In the genomic region with DNA sequence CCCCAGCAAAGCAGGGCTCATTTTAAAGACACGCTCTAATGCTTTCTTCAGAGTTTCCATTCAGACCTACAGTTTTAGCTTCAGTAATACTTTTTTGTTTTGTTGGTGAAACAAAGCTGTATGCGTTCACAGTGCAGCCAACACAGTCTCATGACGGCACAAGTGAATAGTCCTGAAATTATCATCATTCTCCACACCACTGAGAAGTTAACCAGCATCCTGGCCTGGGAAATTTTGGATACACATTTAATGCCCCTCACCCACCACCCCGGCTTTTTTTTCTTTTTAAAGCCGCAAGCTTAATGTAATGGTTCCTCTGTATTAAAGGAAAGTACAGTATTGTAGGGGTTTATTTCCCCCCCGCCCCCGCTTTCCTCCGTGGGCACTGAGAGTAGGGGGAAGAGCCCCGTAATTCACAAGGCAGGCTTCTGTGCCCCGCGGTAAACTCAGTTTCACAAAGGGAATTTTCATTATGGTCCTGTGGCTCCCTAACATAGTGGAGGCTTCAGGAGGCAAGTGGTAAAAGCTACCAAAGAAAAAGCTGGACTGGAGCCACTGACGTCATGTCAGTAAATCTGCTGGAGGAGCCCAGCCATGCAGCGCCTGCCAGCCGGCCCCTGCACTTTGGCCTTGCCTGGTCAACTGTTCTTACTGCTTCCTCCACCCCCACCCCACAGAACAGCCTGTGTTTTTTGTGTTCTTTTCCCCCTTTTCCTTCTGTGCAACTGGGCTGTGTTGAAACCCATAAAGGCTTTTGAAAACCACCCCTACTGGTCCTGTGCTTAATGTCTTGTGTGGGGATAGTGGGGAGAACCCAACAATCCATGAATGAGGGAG, we compare ENCODE assay signal across 8 cellular contexts. TPM values are rescaled to one million over a fixed set of nuclear protein-coding genes. Genes with fewer than 3 reads are reported as not detected.
A peak's percentile ranks its signal among the peaks of the same experiment; 100 is the strongest.
DNase-seq lines count a peak whose midpoint lies in the region; ATAC-seq and TF ChIP-seq lines count a peak whose summit lies in the region.

No MANE protein-coding gene starts in this region.

- CTCF ChIA-PET in Panc1 (lab: Charles Lee), result interaction anchor here (1.1 kb wide), 1 partner anchor 13 kb away, joined by 3 read pairs; no protein-coding TSS in a partner anchor
- CTCF ChIA-PET in activated CD4-positive, alpha-beta memory T cell treated with anti-CD3 and anti-CD28 coated beads for 36 hours (lab: Charles Lee), result interaction anchor here (1.0 kb wide), 1 partner anchor 362 kb away, joined by 3 read pairs; no protein-coding TSS in a partner anchor
- CTCF ChIA-PET in activated CD4-positive, alpha-beta T cell treated with anti-CD3 and anti-CD28 coated beads, Interleukin-2, amount 10 ng/mL, durations not matched to agents 7 days and 5 days (lab: Charles Lee), result interaction anchor here (0.9 to 1.4 kb wide), 2 partner anchors 11 to 29 kb away, joined by 3 read pairs; no protein-coding TSS in a partner anchor

- peak overlapping the region; percentile 71 for H3K9ac ChIP-seq in mucosa of stomach (ENCODE audit: low read length)

- WGBS in esophagus, 2 donors, result 37 to 42% methylated on average over 14 of the region's 14 CpGs

- no peak overlapping the region for H3K4me3 Mint-ChIP-seq in activated CD4-positive, alpha-beta memory T cell treated with anti-CD3 and anti-CD28 coated beads for 36 hours
- no peak overlapping the region for H3K4me3 Mint-ChIP-seq in activated CD4-positive, alpha-beta T cell treated with anti-CD3 and anti-CD28 coated beads, Interleukin-2, amount 10 ng/mL, durations not matched to agents 7 days and 5 days

- H3K27ac Mint-ChIP-seq in activated CD4-positive, alpha-beta memory T cell treated with anti-CD3 and anti-CD28 coated beads for 36 hours, result no peak overlapping the region
- no peak overlapping the region for H3K27ac Mint-ChIP-seq in activated CD4-positive, alpha-beta T cell treated with anti-CD3 and anti-CD28 coated beads, Interleukin-2, amount 10 ng/mL, durations not matched to agents 7 days and 5 days

- peaks cover 90% of the 10 kb centered on the region for H3K4me1 ChIP-seq in Panc1 (ENCODE audit: control insufficient read depth, insufficient read depth, low read length)
- H3K4me1 ChIP-seq in esophagus (ENCODE audit: control insufficient read depth in 2 of 2, insufficient read depth in 2 of 2, low read length in 1 of 2), result peaks cover 0 to 14% of the 10 kb centered on the region in 2 donors
- peaks cover 45% of the 10 kb centered on the region for H3K4me1 ChIP-seq in mucosa of stomach (ENCODE audit: control insufficient read depth, insufficient read depth, low read length)

- no peak for TF ChIP-seq CTCF in Panc1 (IDR thresholded peaks at IDR 0.05)

- BruUV-seq in Panc1 (replicated peaks; lab: Mats Ljungman, UMichigan), result no TSS peak

- peaks cover 8% of the 10 kb centered on the region for H3K4me1 Mint-ChIP-seq in activated CD4-positive, alpha-beta memory T cell treated with anti-CD3 and anti-CD28 coated beads for 36 hours (ENCODE audit: low read depth)
- H3K4me1 Mint-ChIP-seq in activated CD4-positive, alpha-beta T cell treated with anti-CD3 and anti-CD28 coated beads, Interleukin-2, amount 10 ng/mL, durations not matched to agents 7 days and 5 days, result peaks cover 8% of the 10 kb centered on the region

- no peaks in the 10 kb centered on the region for H3K9me3 Mint-ChIP-seq in activated CD4-positive, alpha-beta memory T cell treated with anti-CD3 and anti-CD28 coated beads for 36 hours
- H3K9me3 Mint-ChIP-seq in activated CD4-positive, alpha-beta T cell treated with anti-CD3 and anti-CD28 coated beads, Interleukin-2, amount 10 ng/mL, durations not matched to agents 7 days and 5 days, result no peaks in the 10 kb centered on the region

- POLR2A ChIA-PET in Panc1 (lab: Charles Lee), result interaction anchor here (0.5 to 1.2 kb wide), 5 partner anchors 14 to 258 kb away, joined by 3 to 14 read pairs (median 7); no protein-coding TSS in a partner anchor
- POLR2A ChIA-PET in activated CD4-positive, alpha-beta memory T cell treated with anti-CD3 and anti-CD28 coated beads for 36 hours (lab: Charles Lee), result no interaction called here
- POLR2A ChIA-PET in activated CD4-positive, alpha-beta T cell treated with anti-CD3 and anti-CD28 coated beads, Interleukin-2, amount 10 ng/mL, durations not matched to agents 7 days and 5 days (lab: Charles Lee), result no interaction called here

- H3K27ac ChIP-seq in Panc1 (ENCODE audit: low read length), result peak overlapping the region; percentile 97
- H3K27ac ChIP-seq in esophagus (ENCODE audit: low read depth in 2 of 2, low read length in 1 of 2), result peak overlapping the region; percentile 94 to 97

- ATAC-seq in Panc1, result peak; percentile 74
- ATAC-seq in HG02798 (IDR thresholded peaks at IDR 0.05; ENCODE audit: poor library complexity, unreplicated experiment), result no peak

- H3K9me3 ChIP-seq in Panc1 (ENCODE audit: control insufficient read depth, insufficient read depth, low read depth, low read length) (no peaks in the 10 kb centered on the region), esophagus (ENCODE audit: control insufficient read depth in 2 of 2, insufficient read depth in 1 of 2, low read depth in 1 of 2, low read length in 1 of 2) (no peaks in the 10 kb centered on the region), mucosa of stomach (ENCODE audit: control insufficient read depth, low read length) (no peaks in the 10 kb centered on the region)

- peaks cover 50% of the 10 kb centered on the region for H3K27me3 Mint-ChIP-seq in activated CD4-positive, alpha-beta memory T cell treated with anti-CD3 and anti-CD28 coated beads for 36 hours
- H3K27me3 Mint-ChIP-seq in activated CD4-positive, alpha-beta T cell treated with anti-CD3 and anti-CD28 coated beads, Interleukin-2, amount 10 ng/mL, durations not matched to agents 7 days and 5 days, result peaks cover 81% of the 10 kb centered on the region

- peak; percentile 72 for DNase-seq in DMS79 treated with DMSO at 0.1 percent for 48 hours (lab: John Stamatoyannopoulos, UW)
- peak; percentile 30 for DNase-seq in Panc1 (ENCODE audit: low read depth, low spot score)
- DNase-seq in activated CD4-positive, alpha-beta memory T cell treated with anti-CD3 and anti-CD28 coated beads for 36 hours, result no peak
- DNase-seq in activated CD4-positive, alpha-beta T cell treated with anti-CD3 and anti-CD28 coated beads, Interleukin-2, amount 10 ng/mL, durations not matched to agents 7 days and 5 days, result no peak
- no peak for DNase-seq in hepatic stellate cell (ENCODE audit: low spot score)

- H3K4me3 ChIP-seq in Panc1 (ENCODE audit: low read depth in 2 of 2, low read length in 2 of 2), result peak overlapping the region; percentile 23 to 50
- no peak overlapping the region for H3K4me3 ChIP-seq in esophagus (ENCODE audit: low read depth in 1 of 2, low read length in 2 of 2)
- H3K4me3 ChIP-seq in mucosa of stomach (ENCODE audit: low read length), result peak overlapping the region; percentile 6

- intact Hi-C loops in Panc1 (cut with micrococcal nuclease; ENCODE audit: unreplicated experiment), result loop anchor here (5.0 kb wide), 1 partner anchor 200 kb away; no protein-coding TSS in a partner anchor
- intact Hi-C loops in activated CD4-positive, alpha-beta memory T cell treated with anti-CD3 and anti-CD28 coated beads for 36 hours (cut with micrococcal nuclease), result no loop called here

- H3K27me3 ChIP-seq in Panc1 (ENCODE audit: control insufficient read depth, insufficient read depth, low read length), result no peaks in the 10 kb centered on the region
- no peaks in the 10 kb centered on the region for H3K27me3 ChIP-seq in esophagus (ENCODE audit: control insufficient read depth in 1 of 2, insufficient read depth in 2 of 2, low read length in 2 of 2)
- no peaks in the 10 kb centered on the region for H3K27me3 ChIP-seq in mucosa of stomach (ENCODE audit: control insufficient read depth, insufficient read depth, low read length)

- in situ Hi-C loops in Panc1 (cut with HindIII; ENCODE audit: low pct_unique_long_range_greater_than_20kb, low sequenced_read_pairs), result no loop called here

- H3K36me3 ChIP-seq in Panc1 (ENCODE audit: control insufficient read depth, insufficient read depth, low read length) (no peaks in the 10 kb centered on the region), esophagus (ENCODE audit: control insufficient read depth in 2 of 2, insufficient read depth in 2 of 2, low read length in 1 of 2) (no peaks in the 10 kb centered on the region), mucosa of stomach (ENCODE audit: control insufficient read depth, insufficient read depth, low read length) (no peaks in the 10 kb centered on the region)

- H3K36me3 Mint-ChIP-seq in activated CD4-positive, alpha-beta memory T cell treated with anti-CD3 and anti-CD28 coated beads for 36 hours, result no peaks in the 10 kb centered on the region
- H3K36me3 Mint-ChIP-seq in activated CD4-positive, alpha-beta T cell treated with anti-CD3 and anti-CD28 coated beads, Interleukin-2, amount 10 ng/mL, durations not matched to agents 7 days and 5 days (ENCODE audit: low read depth), result no peaks in the 10 kb centered on the region

RNA-seq across cellular contexts. Expression of gene TEAD1, which starts 18.2 kb away (rescaled TPM):
- 102 TPM for total RNA-seq in Panc1 (2021; ENCODE audit: unreplicated experiment)
- 37.0 TPM for polyA plus RNA-seq in Panc1 (2012; ENCODE audit: insufficient read length)
- polyA plus RNA-seq in esophagus, result 10 to 100 TPM; 10.4 to 11.2 TPM
- 1 to 10 TPM; 1.0 to 1.5 TPM for total RNA-seq in activated CD4-positive, alpha-beta memory T cell treated with anti-CD3 and anti-CD28 coated beads for 36 hours
- total RNA-seq in activated CD4-positive, alpha-beta T cell treated with anti-CD3 and anti-CD28 coated beads, Interleukin-2, amount 10 ng/mL, durations not matched to agents 7 days and 5 days, result under 1 TPM; 0.12 to 0.15 TPM

Comparison
In these comparisons a context has a peak if more than half of its experiments do, and no peak if none do; other contexts are left out.
1. DNase-seq: peak in DMS79 treated with DMSO at 0.1 percent for 48 hours (single experiment) and Panc1 (single experiment); none in activated CD4-positive, alpha-beta memory T cell treated with anti-CD3 and anti-CD28 coated beads for 36 hours (single experiment), activated CD4-positive, alpha-beta T cell treated with anti-CD3 and anti-CD28 coated beads, Interleukin-2, amount 10 ng/mL, durations not matched to agents 7 days and 5 days (single experiment) and hepatic stellate cell (single experiment).
2. H3K4me3 ChIP-seq: peak in Panc1 (2 of 2) and mucosa of stomach (single experiment); none in esophagus (0 of 2).
3. RNA of gene TEAD1, which starts 18.2 kb away (total RNA-seq): 102 TPM in Panc1 (single experiment); 1.0 to 1.5 TPM in activated CD4-positive, alpha-beta memory T cell treated with anti-CD3 and anti-CD28 coated beads for 36 hours and 0.12 to 0.15 TPM in activated CD4-positive, alpha-beta T cell treated with anti-CD3 and anti-CD28 coated beads, Interleukin-2, amount 10 ng/mL, durations not matched to agents 7 days and 5 days; every median in the first group is over 10 times any median in the second.